ENCODE assay signal across 8 cellular contexts in genomic region chr1:10210841-10211804, GRCh38. TPM values are rescaled to one million over a fixed set of nuclear protein-coding genes. Genes with fewer than 3 reads are reported as not detected.
DNase-seq lines count a peak whose midpoint lies in the region; ATAC-seq, FAIRE-seq and TF ChIP-seq lines count a peak whose summit lies in the region.

No MANE protein-coding gene starts in this region.

- no peaks in the 10 kb centered on the region for H4K20me1 ChIP-seq in GM12878 (ENCODE audit: control insufficient read depth, insufficient read depth)

- peaks cover 9% of the 10 kb centered on the region for H3K4me1 ChIP-seq in SJCRH30
- H3K4me1 ChIP-seq in GM12878 (ENCODE audit: control insufficient read depth, insufficient read depth, low read length), result peaks cover 7% of the 10 kb centered on the region

- no peak for FAIRE-seq in GM12878 (lab: Jason Lieb, UNC)

- H2AFZ ChIP-seq in GM12878 (ENCODE audit: control insufficient read depth, low read depth, low read length), result peak overlapping the region; percentile 76

- RAD21 ChIA-PET in GM12878 (lab: Charles Lee; ENCODE audit: unreplicated experiment), result interaction anchor here (0.5 to 4.1 kb wide), 26 partner anchors 16 to 283 kb away, joined by 3 to 46 read pairs (median 4); partner anchors contain the start of genes CENPS and PGD

- H3K4me3 ChIP-seq in SJCRH30, result peak overlapping the region; percentile 98
- H3K4me3 ChIP-seq in GM12878, result peak overlapping the region; percentile 84

- 18% methylated on average over 30 of the region's 69 CpGs for WGBS in GM12878 (ENCODE audit: insufficient coverage, insufficient replicate concordance, low lambda C conversion rate, missing lambda C conversion rate)

- H3K9me3 ChIP-seq in SJCRH30 (replicated peaks), result no peaks in the 10 kb centered on the region
- H3K9me3 ChIP-seq in GM12878 (replicated peaks; ENCODE audit: control insufficient read depth, insufficient read depth, low read length), result no peaks in the 10 kb centered on the region

- no peak for TF ChIP-seq POLR2A in GM12878 (IDR thresholded peaks at IDR 0.05; ENCODE audit: low read depth, low read length)

- BruUV-seq in GM12878 (replicated peaks; lab: Mats Ljungman, UMichigan), result TSS peak; percentile 68

- CTCF ChIA-PET in GM12878 (lab: Yijun Ruan, JAX), result interaction anchor here (0.6 to 4.5 kb wide), 34 partner anchors 7 to 776 kb away, joined by 3 to 110 read pairs (median 7); partner anchors contain the start of genes CENPS and PGD

- H3K4me2 ChIP-seq in GM12878 (ENCODE audit: control insufficient read depth, insufficient read depth), result peak overlapping the region; percentile 99

- intact Hi-C loops in GM12878 (cut with micrococcal nuclease; ENCODE audit: unreplicated experiment), result loop anchor here (1.0 to 5.0 kb wide), 2 partner anchors 127 to 216 kb away; no protein-coding TSS in a partner anchor
- intact Hi-C loops in posterior cingulate gyrus (cut with DNase I), result loop anchor here (1.0 to 2.0 kb wide), 4 partner anchors 84 to 218 kb away; partner anchors contain the start of gene PGD

- peaks cover 18% of the 10 kb centered on the region for H3K79me2 ChIP-seq in GM12878 (ENCODE audit: control insufficient read depth, insufficient read depth, low read length)

- ATAC-seq in GM19324 (IDR thresholded peaks at IDR 0.05; ENCODE audit: low FRiP score, unreplicated experiment), result peak; percentile 16
- ATAC-seq in GM12878, result peak; percentile 5; the same call in 2 of the 3 replicates

- POLR2A ChIA-PET in GM12878 (lab: Charles Lee), result interaction anchor here (0.6 to 1.3 kb wide), 5 partner anchors 10 to 712 kb away, joined by 3 to 6 read pairs (median 4); no protein-coding TSS in a partner anchor

- in situ Hi-C loops in GM12878 (cut with MboI), result no loop called here

- no peak for TF ChIP-seq EP300 in GM12878 (IDR thresholded peaks at IDR 0.05; ENCODE audit: borderline replicate concordance in 1 of 2, control insufficient read depth in 1 of 2, low read depth in 2 of 2, low read length in 2 of 2)

- DNase-seq in AG20443 (ENCODE audit: low spot score) (peak; percentile 90), HPDE6-E6E7 (ENCODE audit: extremely low spot score) (peak; percentile 64), SJCRH30 (peak; percentile 79 to 86), GM12878 (ENCODE audit: low read depth, low spot score) (no peak), hepatic stellate cell (ENCODE audit: low spot score) (peak; percentile 75), posterior cingulate gyrus (peak; percentile 84 to 98 (median 92)), COLO829 (ENCODE audit: low spot score) (no peak)

- TF ChIP-seq RAD21 in GM12878 (IDR thresholded peaks at IDR 0.05; ENCODE audit: insufficient read depth, low read depth, low read length), result no peak

- peak overlapping the region; percentile 72 for H3K9ac ChIP-seq in GM12878 (ENCODE audit: control insufficient read depth, insufficient read depth, low read length)

- no peaks in the 10 kb centered on the region for H3K27me3 ChIP-seq in SJCRH30
- no peaks in the 10 kb centered on the region for H3K27me3 ChIP-seq in GM12878 (replicated peaks in 1 of 2; ENCODE audit: control insufficient read depth in 2 of 2, insufficient read depth in 2 of 2, low read length in 1 of 2)

- no peak for TF ChIP-seq CTCF in GM12878 (IDR thresholded peaks at IDR 0.05 in 2 of 3, conservative IDR thresholded peaks at IDR 0.05 in 1 of 3; ENCODE audit: control insufficient read depth in 2 of 3, extremely low read depth in 1 of 3, insufficient read depth in 1 of 3, low read depth in 3 of 3, low read length in 3 of 3)

- SMC1A ChIA-PET in GM12878 (lab: Charles Lee; ENCODE audit: uncharacterized antibody, unreplicated experiment), result interaction anchor here (0.6 to 2.9 kb wide), 12 partner anchors 14 to 218 kb away, joined by 3 to 57 read pairs (median 5); partner anchors contain the start of gene PGD

- H3K36me3 ChIP-seq in SJCRH30 (peaks cover 2% of the 10 kb centered on the region; the same call in 1 of the 2 replicates), GM12878 (ENCODE audit: control insufficient read depth in 2 of 2, insufficient read depth in 2 of 2, low read length in 1 of 2) (no peaks in the 10 kb centered on the region)

- H3K27ac ChIP-seq in SJCRH30, result peak overlapping the region; percentile 89
- peak overlapping the region; percentile 24; the same call in 1 of the 2 replicates for H3K27ac ChIP-seq in GM12878 (ENCODE audit: control insufficient read depth, insufficient read depth)

TF ChIP-seq in GM12878, 131 proteins besides CTCF, POLR2A, EP300 and RAD21:
- TF ChIP-seq SMARCA5 (IDR thresholded peaks at IDR 0.05) (no peak), HDGF (IDR thresholded peaks at IDR 0.05) (0 out of 2 replicates have a peak, but pooled peaks have one; percentile 30), RB1 (IDR thresholded peaks at IDR 0.05; ENCODE audit: borderline replicate concordance) (peak; percentile 47; the same call in 1 of the 2 replicates), NR2C2 (IDR thresholded peaks at IDR 0.05; ENCODE audit: borderline replicate concordance, control insufficient read depth, insufficient read length, low read depth) (no peak), EED (IDR thresholded peaks at IDR 0.05; ENCODE audit: low read depth) (peak; percentile 44; the same call in 1 of the 2 replicates), BCL11A (IDR thresholded peaks at IDR 0.05; ENCODE audit: low read depth, low read length) (no peak), YY1 (IDR thresholded peaks at IDR 0.05; ENCODE audit: low read depth, low read length) (0 out of 2 replicates have a peak, but pooled peaks have one; percentile 14), SIX5 (IDR thresholded peaks at IDR 0.05; ENCODE audit: low read depth, low read length, severe bottlenecking) (no peak), IKZF2 (IDR thresholded peaks at IDR 0.05) (0 out of 4 replicates have a peak, but pooled peaks of 1 of the 2 experiments have one; percentile 29), MEF2B (IDR thresholded peaks at IDR 0.05; ENCODE audit: partially characterized antibody, poor library complexity, severe bottlenecking) (no peak), ZNF274 (IDR thresholded peaks at IDR 0.05; ENCODE audit: insufficient read depth, insufficient read length) (no peak), MYC (IDR thresholded peaks at IDR 0.05; ENCODE audit: insufficient read depth, insufficient read length, insufficient replicate concordance, low read length, severe bottlenecking) (no peak), SREBF1 (IDR thresholded peaks at IDR 0.05; ENCODE audit: low read length) (no peak), CHD2 (IDR thresholded peaks at IDR 0.05; ENCODE audit: borderline replicate concordance, low read depth, low read length) (no peak), FOXK2 (IDR thresholded peaks at IDR 0.05) (no peak), ZNF217 (IDR thresholded peaks at IDR 0.05) (0 out of 2 replicates have a peak, but pooled peaks have one; percentile 7), PKNOX1 (IDR thresholded peaks at IDR 0.05) (peak; percentile 20; the same call in 1 of the 2 replicates), GABPA (IDR thresholded peaks at IDR 0.05; ENCODE audit: low read depth) (no peak), BACH1 (IDR thresholded peaks at IDR 0.05; ENCODE audit: borderline replicate concordance) (no peak), SMAD1 (IDR thresholded peaks at IDR 0.05; ENCODE audit: low read depth, partially characterized antibody) (peak; percentile 25), PML (IDR thresholded peaks at IDR 0.05; ENCODE audit: low read length) (no peak)

RNA-seq across cellular contexts. Expression of gene KIF1B, which starts 0.8 kb away (rescaled TPM):
- 47.7 and 54.8 TPM in 2 replicates for total RNA-seq in SJCRH30 (2014; rRNA removed; shearing (Covaris generic))
- 56.3 and 60.5 TPM in 2 replicates for total RNA-seq in GM12878 (2013; cell fraction: nucleolus; rRNA removed)
- 10.5 and 10.6 TPM in 2 replicates for total RNA-seq in GM12878 (2014; rRNA removed)
- 10.6 and 12.3 TPM in 2 replicates for total RNA-seq in GM12878 (2014; rRNA removed; fragmentation: Illumina TruSeq; extraction: Trizol)
- total RNA-seq in GM12878 (2021), result 13.3 and 16.5 TPM in 2 replicates
- polyA plus RNA-seq in GM12878 (2011; ENCODE audit: low read depth), result 2.8 TPM
- 7.5 and 9.0 TPM in 2 replicates for polyA plus RNA-seq in GM12878 (2011; rRNA removed)
- 8.4 and 11.5 TPM in 2 replicates for polyA plus RNA-seq in GM12878 (2011; cell fraction: cytosol; rRNA removed)
- 6.0 and 7.3 TPM in 2 replicates for polyA plus RNA-seq in GM12878 (2011; cell fraction: nucleus; rRNA removed)
- 2.7 TPM in 2 replicates for polyA plus RNA-seq in GM12878 (2012)
- 14.0 and 17.8 TPM in 2 replicates for polyA plus RNA-seq in GM12878 (2014; fragmentation: Illumina TruSeq; extraction: Trizol)
- polyA plus RNA-seq in GM12878 (2014; fragmentation: Nextera tagmentation; extraction: Ambion mirVana), result 1 to 10 TPM; 2.1 to 2.2 TPM
- 7.9 and 8.5 TPM in 2 replicates for polyA plus RNA-seq in GM12878 (2014; rRNA removed)
- polyA plus RNA-seq in GM12878 (2016; fragmentation: Nextera tagmentation; extraction: Ambion mirVana), result 1 to 10 TPM; 2.6 to 7.4 TPM
- 18.5 and 18.9 TPM in 2 replicates for polyA minus RNA-seq in GM12878 (2011; rRNA and poly(A)+ RNA removed)
- 4.3 and 6.1 TPM in 2 replicates for polyA minus RNA-seq in GM12878 (2011; cell fraction: cytosol; rRNA and poly(A)+ RNA removed)
- polyA minus RNA-seq in GM12878 (2011; cell fraction: nucleus; rRNA and poly(A)+ RNA removed), result 8.2 and 11.3 TPM in 2 replicates

Comparison
In these comparisons a context has a peak if more than half of its experiments do, and no peak if none do; other contexts are left out.
1. DNase-seq: peak in AG20443 (single experiment), HPDE6-E6E7 (single experiment), SJCRH30 (2 of 2), hepatic stellate cell (single experiment) and posterior cingulate gyrus (10 of 10); none in GM12878 (single experiment) and COLO829 (single experiment).